Comparison of ENCODE assay signal across 10 cellular contexts in the genomic region with DNA sequence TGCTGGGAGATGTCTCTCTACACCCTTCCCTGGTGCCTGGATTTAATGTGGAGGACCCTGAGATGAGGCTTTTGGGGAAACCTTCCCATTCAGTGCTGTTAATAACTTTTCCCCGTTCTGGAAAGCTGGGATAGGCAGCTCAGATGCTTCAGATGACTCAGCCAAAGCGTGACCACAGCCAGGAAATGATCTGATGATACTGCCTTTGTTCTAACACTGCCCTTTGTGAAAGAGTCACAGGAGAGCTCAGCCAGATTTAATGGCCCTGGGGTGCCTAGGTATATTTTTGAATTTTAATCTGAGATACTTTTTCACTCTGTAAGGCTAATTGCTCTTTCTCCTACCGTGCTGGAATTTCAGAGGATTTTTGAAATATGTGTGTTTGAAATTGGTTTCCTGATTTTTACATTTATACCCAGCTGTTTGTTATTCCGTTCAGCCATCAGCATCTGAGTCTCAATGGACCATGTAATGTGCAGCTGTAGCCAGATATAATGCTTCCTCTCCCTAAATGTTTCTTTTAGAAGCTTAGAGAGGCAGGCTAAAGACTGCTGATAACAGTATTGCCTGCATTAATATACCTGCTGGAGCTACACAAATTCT. TPM values are rescaled to one million over a fixed set of nuclear protein-coding genes. Genes with fewer than 3 reads are reported as not detected.
A peak's percentile ranks its signal among the peaks of the same experiment; 100 is the strongest.
DNase-seq lines count a peak whose midpoint lies in the region; ATAC-seq, FAIRE-seq and TF ChIP-seq lines count a peak whose summit lies in the region.
"Had no signal": no experiment of that assay in that cellular context is flagged by ENCODE, and none has a peak within 500 bp of the region (broad histone marks: within the 10 kb centered on the region; RNA-seq: fewer than 3 reads in every experiment).

No MANE protein-coding gene starts in this region.

- H3K36me3 Mint-ChIP-seq in MCF 10A (ENCODE audit: insufficient read depth, unreplicated experiment): no peaks in the 10 kb centered on the region
- no peaks in the 10 kb centered on the region for H3K36me3 Mint-ChIP-seq in activated CD8-positive, alpha-beta memory T cell treated with anti-CD3 and anti-CD28 coated beads, Interleukin-2, amount 10 ng/mL, durations not matched to agents 7 days and 5 days

- WGBS in small intestine, 3 donors: 40 to 46% (median 41%) methylated on average over 4 of the region's 4 CpGs

- CTCF ChIA-PET in MCF 10A (lab: Yijun Ruan, JAX): interaction anchor here (0.5 to 6.4 kb wide), 34 partner anchors 9 to 1724 kb away, joined by 3 to 49 read pairs (median 4); no protein-coding TSS in a partner anchor
- CTCF ChIA-PET in activated CD8-positive, alpha-beta memory T cell treated with anti-CD3 and anti-CD28 coated beads, Interleukin-2, amount 10 ng/mL, durations not matched to agents 7 days and 5 days (lab: Charles Lee): interaction anchor here (1.1 kb wide), 1 partner anchor 16 kb away, joined by 3 read pairs; no protein-coding TSS in a partner anchor

- H3K9me3 ChIP-seq in small intestine (ENCODE audit: control insufficient read depth, low read depth): no peaks in the 10 kb centered on the region

- DNase-seq in HS-5 (ENCODE audit: low read depth): peak; percentile 25
- peak; percentile 85 for DNase-seq in MCF 10A (ENCODE audit: unreplicated experiment)
- peak; percentile 17 for DNase-seq in hepatic stellate cell (ENCODE audit: low spot score)
- peak; percentile 29 for DNase-seq in small intestine
- no peak for DNase-seq in NCI-H510A (lab: John Stamatoyannopoulos, UW)
- no peak for DNase-seq in activated CD8-positive, alpha-beta memory T cell treated with anti-CD3 and anti-CD28 coated beads, Interleukin-2, amount 10 ng/mL, durations not matched to agents 7 days and 5 days
- DNase-seq: activated T-cell treated with anti-CD3 and anti-CD28 coated beads, Interleukin-2, amount 50 U/mL, for 1 hour; SHP77 had no signal

- no peaks in the 10 kb centered on the region for H3K36me3 ChIP-seq in small intestine (ENCODE audit: control insufficient read depth in 2 of 2, insufficient read depth in 2 of 2, low read length in 2 of 2)

- TF ChIP-seq CTCF in MCF 10A (IDR thresholded peaks at IDR 0.05; ENCODE audit: unreplicated experiment): no peak

- peak overlapping the region; percentile 59 for H3K27ac Mint-ChIP-seq in MCF 10A (ENCODE audit: low read depth, unreplicated experiment)
- H3K27ac Mint-ChIP-seq in activated CD8-positive, alpha-beta memory T cell treated with anti-CD3 and anti-CD28 coated beads, Interleukin-2, amount 10 ng/mL, durations not matched to agents 7 days and 5 days: no peak overlapping the region

- no peaks in the 10 kb centered on the region for H3K9me3 Mint-ChIP-seq in MCF 10A (ENCODE audit: unreplicated experiment)
- H3K9me3 Mint-ChIP-seq in activated CD8-positive, alpha-beta memory T cell treated with anti-CD3 and anti-CD28 coated beads, Interleukin-2, amount 10 ng/mL, durations not matched to agents 7 days and 5 days (ENCODE audit: low read depth): no peaks in the 10 kb centered on the region

- H3K27me3 Mint-ChIP-seq in MCF 10A (ENCODE audit: insufficient read depth, unreplicated experiment): no peaks in the 10 kb centered on the region
- H3K27me3 Mint-ChIP-seq in activated CD8-positive, alpha-beta memory T cell treated with anti-CD3 and anti-CD28 coated beads, Interleukin-2, amount 10 ng/mL, durations not matched to agents 7 days and 5 days: peaks cover 46% of the 10 kb centered on the region

- H3K4me1 Mint-ChIP-seq in MCF 10A (ENCODE audit: insufficient read depth, unreplicated experiment): peaks cover 6% of the 10 kb centered on the region
- peaks cover 3% of the 10 kb centered on the region for H3K4me1 Mint-ChIP-seq in activated CD8-positive, alpha-beta memory T cell treated with anti-CD3 and anti-CD28 coated beads, Interleukin-2, amount 10 ng/mL, durations not matched to agents 7 days and 5 days

- BruUV-seq in MCF 10A (replicated peaks; lab: Mats Ljungman, UMichigan): no TSS peak

- intact Hi-C loops in MCF 10A (cut with micrococcal nuclease): loop anchor here (5.0 to 10.0 kb wide), 3 partner anchors 237 to 1608 kb away; no protein-coding TSS in a partner anchor

- H3K27ac ChIP-seq in small intestine (ENCODE audit: low read depth in 1 of 2, low read length in 1 of 2): no peak overlapping the region

- peaks cover 0 to 2% of the 10 kb centered on the region in 2 donors for H3K4me1 ChIP-seq in small intestine (ENCODE audit: control insufficient read depth in 2 of 2, insufficient read depth in 1 of 2, low read depth in 1 of 2, low read length in 1 of 2)

- FAIRE-seq in small intestine (lab: Jason Lieb, UNC): no peak

- H3K27me3 ChIP-seq in small intestine (ENCODE audit: control insufficient read depth in 2 of 2, insufficient read depth in 2 of 2, low read length in 2 of 2): no peaks in the 10 kb centered on the region

- no peak overlapping the region for H3K4me3 ChIP-seq in small intestine (ENCODE audit: low read depth in 1 of 2, low read length in 2 of 2)

- H3K4me3 Mint-ChIP-seq in MCF 10A (ENCODE audit: unreplicated experiment): no peak overlapping the region
- H3K4me3 Mint-ChIP-seq in activated CD8-positive, alpha-beta memory T cell treated with anti-CD3 and anti-CD28 coated beads, Interleukin-2, amount 10 ng/mL, durations not matched to agents 7 days and 5 days: no peak overlapping the region

- POLR2A ChIA-PET in MCF 10A (lab: Yijun Ruan, JAX): interaction anchor here (0.6 to 1.3 kb wide), 3 partner anchors 21 to 1704 kb away, joined by 3 to 4 read pairs (median 3); no protein-coding TSS in a partner anchor

- no peak for ATAC-seq in GM21381 (IDR thresholded peaks at IDR 0.05; ENCODE audit: unreplicated experiment)
- ATAC-seq in HG02678 (IDR thresholded peaks at IDR 0.05; ENCODE audit: unreplicated experiment): no peak
- no peak for ATAC-seq in activated CD8-positive, alpha-beta memory T cell treated with anti-CD3 and anti-CD28 coated beads, Interleukin-2, amount 10 ng/mL, durations not matched to agents 7 days and 5 days

RNA-seq across cellular contexts. Expression of a gene that starts 17.7 kb away (rescaled TPM):
- 0.07 TPM in 1 of 2 replicates, not detected in the other for total RNA-seq in MCF 10A (2022)
- polyA plus RNA-seq in small intestine: 10 to 100 TPM in 1 of 3 donors, 1 to 10 TPM in 2; 1.8 to 11.6 (median 4.1) TPM
- total RNA-seq in activated CD8-positive, alpha-beta memory T cell treated with anti-CD3 and anti-CD28 coated beads, Interleukin-2, amount 10 ng/mL, durations not matched to agents 7 days and 5 days: 100 to 1,000 TPM; 205 to 219 TPM

Comparison
In these comparisons a context has a peak if more than half of its experiments do, and no peak if none do; other contexts are left out.
1. DNase-seq: peak in HS-5 (single experiment), MCF 10A (single experiment), hepatic stellate cell (single experiment) and small intestine (single experiment); none in NCI-H510A (single experiment) and activated CD8-positive, alpha-beta memory T cell treated with anti-CD3 and anti-CD28 coated beads, Interleukin-2, amount 10 ng/mL, durations not matched to agents 7 days and 5 days (single experiment).
2. RNA of a gene that starts 17.7 kb away (total RNA-seq): 205 to 219 TPM in activated CD8-positive, alpha-beta memory T cell treated with anti-CD3 and anti-CD28 coated beads, Interleukin-2, amount 10 ng/mL, durations not matched to agents 7 days and 5 days; 0.07 TPM in MCF 10A; every median in the first group is over 100 times any median in the second.